11 cellular contexts compared by ENCODE assay signal in the genomic region with DNA sequence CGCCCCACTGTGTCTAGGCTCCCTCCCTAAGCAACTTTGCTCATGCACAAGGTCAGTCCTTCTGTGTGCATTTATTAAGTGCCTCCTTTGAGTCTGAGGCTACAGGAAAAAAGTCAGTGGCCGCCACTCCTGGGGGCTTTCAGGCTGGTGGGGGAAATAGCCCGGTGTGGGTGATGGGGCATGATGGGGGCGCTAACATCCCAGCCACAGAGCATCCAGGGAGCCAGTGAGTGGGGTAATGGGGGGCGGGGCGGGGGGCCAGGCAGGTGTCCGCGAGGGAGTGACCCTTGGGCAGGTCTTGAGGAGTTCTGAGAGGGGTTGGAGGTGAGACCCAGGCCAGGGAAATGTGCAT. TPM values are rescaled to one million over a fixed set of nuclear protein-coding genes. Genes with fewer than 3 reads are reported as not detected.
DNase-seq lines count a peak whose midpoint lies in the region; ATAC-seq and TF ChIP-seq lines count a peak whose summit lies in the region.
"Had no signal": no experiment of that assay in that cellular context is flagged by ENCODE, and none has a peak within 500 bp of the region (broad histone marks: within the 10 kb centered on the region; RNA-seq: fewer than 3 reads in every experiment).

No MANE protein-coding gene starts in this region.

- H3K4me3 Mint-ChIP-seq in activated naive CD8-positive, alpha-beta T cell treated with anti-CD3 and anti-CD28 coated beads for 36 hours = peak overlapping the region; percentile 76

- H3K4me1 ChIP-seq in cardiac muscle cell (ENCODE audit: low read depth) (peaks cover 27% of the 10 kb centered on the region), mesodermal cell (ENCODE audit: control insufficient read depth, insufficient read depth, low read length, poor library complexity, severe bottlenecking) (peaks cover 33% of the 10 kb centered on the region), tibial artery (peaks cover 0 to 26% (median 8%) of the 10 kb centered on the region in 4 donors)

- peak overlapping the region; percentile 55 for H3K27ac Mint-ChIP-seq in activated naive CD8-positive, alpha-beta T cell treated with anti-CD3 and anti-CD28 coated beads for 36 hours

- DNase-seq in cardiac muscle cell (ENCODE audit: low read depth in 1 of 2, low spot score in 1 of 2) (no peak), Right ventricle myocardium inferior (ENCODE audit: missing footprints) (no peak), tibial artery (no peak), NCI-H1694 (lab: John Stamatoyannopoulos, UW) (no peak)
- DNase-seq in activated naive CD8-positive, alpha-beta T cell treated with anti-CD3 and anti-CD28 coated beads for 36 hours = no peak
- no peak for DNase-seq in stimulated activated CD4-positive, alpha-beta T cell treated with anti-CD3 and anti-CD28 coated beads, Interleukin-4, amount 100 ng/mL, for 4 hours

- ATAC-seq in Right ventricle myocardium inferior (no peak), HG02885 (IDR thresholded peaks at IDR 0.05; ENCODE audit: poor library complexity, unreplicated experiment) (no peak)

- peak overlapping the region; percentile 58 for H3K27ac ChIP-seq in cardiac muscle cell
- H3K27ac ChIP-seq in mesodermal cell (ENCODE audit: low read depth, low read length, severe bottlenecking) = peak overlapping the region; percentile 37
- peak overlapping the region in 1 of 2 donors; percentile 66 for H3K27ac ChIP-seq in tibial artery

- peaks cover 25% of the 10 kb centered on the region for H3K4me1 Mint-ChIP-seq in activated naive CD8-positive, alpha-beta T cell treated with anti-CD3 and anti-CD28 coated beads for 36 hours

- H3K27me3 ChIP-seq in cardiac muscle cell = no peaks in the 10 kb centered on the region
- H3K27me3 ChIP-seq in tibial artery = no peaks in the 10 kb centered on the region

- WGBS in mesodermal cell (ENCODE audit: insufficient coverage in 2 of 2), 2 experiments = 80 to 86% methylated on average over 7 to 8 of the region's 8 CpGs

- H3K9me3 ChIP-seq in cardiac muscle cell (ENCODE audit: low read depth) (no peaks in the 10 kb centered on the region), mesodermal cell (ENCODE audit: control insufficient read depth, low read length) (no peaks in the 10 kb centered on the region), tibial artery (no peaks in the 10 kb centered on the region)

- no peak overlapping the region for H3K4me3 ChIP-seq in cardiac muscle cell
- no peak overlapping the region for H3K4me3 ChIP-seq in mesodermal cell (ENCODE audit: extremely low read depth, insufficient read depth, low read length, poor library complexity, severe bottlenecking)
- peak overlapping the region; percentile 12 to 31 for H3K4me3 ChIP-seq in tibial artery

- intact Hi-C loops in Right ventricle myocardium inferior (cut with DNase I) (no loop called here), tibial artery (cut with DNase I; ENCODE audit: low total_unique reads) (loop anchor here (2.0 kb wide), 1 partner anchor 40 kb away; no protein-coding TSS in a partner anchor)

- H3K27me3 Mint-ChIP-seq in activated naive CD8-positive, alpha-beta T cell treated with anti-CD3 and anti-CD28 coated beads for 36 hours = no peaks in the 10 kb centered on the region

- no peaks in the 10 kb centered on the region for H3K36me3 Mint-ChIP-seq in activated naive CD8-positive, alpha-beta T cell treated with anti-CD3 and anti-CD28 coated beads for 36 hours

- H3K9me3 Mint-ChIP-seq in activated naive CD8-positive, alpha-beta T cell treated with anti-CD3 and anti-CD28 coated beads for 36 hours = no peaks in the 10 kb centered on the region

- no peak for TF ChIP-seq CTCF in cardiac muscle cell (IDR thresholded peaks at IDR 0.05; ENCODE audit: low read depth, low read length)
- TF ChIP-seq CTCF in tibial artery (IDR thresholded peaks at IDR 0.05) = no peak

- H3K36me3 ChIP-seq in cardiac muscle cell = no peaks in the 10 kb centered on the region
- H3K36me3 ChIP-seq in mesodermal cell (ENCODE audit: control insufficient read depth, insufficient read depth, low read length) = no peaks in the 10 kb centered on the region
- no peaks in the 10 kb centered on the region for H3K36me3 ChIP-seq in tibial artery

RNA-seq across cellular contexts. Expression of gene EHD1, which starts 10.0 kb away (rescaled TPM):
- total RNA-seq in cardiac muscle cell (119 and 160 TPM in 2 replicates), Right ventricle myocardium inferior (56.0 TPM)
- polyA plus RNA-seq in cardiac muscle cell = 57.4 and 70.0 TPM in 2 replicates
- total RNA-seq in activated naive CD8-positive, alpha-beta T cell treated with anti-CD3 and anti-CD28 coated beads for 36 hours = 100 to 1,000 TPM; 103 to 112 TPM
- polyA plus RNA-seq in mesodermal cell (2013, experiment 1 of 2) = 41.5 TPM
- polyA plus RNA-seq in mesodermal cell (2013, experiment 2 of 2) = 36.3 TPM

RNA-seq across cellular contexts. Expression of gene ATG2A, which starts 28.6 kb away (rescaled TPM):
- total RNA-seq in cardiac muscle cell (33.9 and 36.2 TPM in 2 replicates), Right ventricle myocardium inferior (10.7 TPM)
- 8.1 and 13.3 TPM in 2 replicates for polyA plus RNA-seq in cardiac muscle cell
- total RNA-seq in activated naive CD8-positive, alpha-beta T cell treated with anti-CD3 and anti-CD28 coated beads for 36 hours = 10 to 100 TPM; 17.3 to 18.0 TPM
- polyA plus RNA-seq in mesodermal cell (2013, experiment 1 of 2) = 13.8 TPM
- 11.5 TPM for polyA plus RNA-seq in mesodermal cell (2013, experiment 2 of 2)

RNA-seq across cellular contexts. Expression of gene PPP2R5B, which starts 36.1 kb away (rescaled TPM):
- total RNA-seq in cardiac muscle cell (26.2 and 29.2 TPM in 2 replicates), Right ventricle myocardium inferior (20.6 TPM)
- polyA plus RNA-seq in cardiac muscle cell = 29.2 and 30.7 TPM in 2 replicates
- total RNA-seq in activated naive CD8-positive, alpha-beta T cell treated with anti-CD3 and anti-CD28 coated beads for 36 hours = 10 to 100 TPM; 11.3 to 11.4 TPM
- 17.9 TPM for polyA plus RNA-seq in mesodermal cell (2013, experiment 1 of 2)
- polyA plus RNA-seq in mesodermal cell (2013, experiment 2 of 2) = 15.3 TPM

RNA-seq across cellular contexts. Expression of gene CDC42BPG, which starts 43.9 kb away (rescaled TPM):
- 4.6 and 10.1 TPM in 2 replicates for total RNA-seq in cardiac muscle cell
- polyA plus RNA-seq in cardiac muscle cell = 2.2 and 3.5 TPM in 2 replicates
- 0.16 TPM for total RNA-seq in Right ventricle myocardium inferior
- total RNA-seq in activated naive CD8-positive, alpha-beta T cell treated with anti-CD3 and anti-CD28 coated beads for 36 hours = under 1 TPM; 0.46 to 0.54 TPM
- polyA plus RNA-seq in mesodermal cell (2013, experiment 1 of 2) = 4.0 TPM
- polyA plus RNA-seq in mesodermal cell (2013, experiment 2 of 2) = 3.1 TPM

RNA-seq across cellular contexts. Expression of gene GPHA2, which starts 47.3 kb away (rescaled TPM):
- total RNA-seq in cardiac muscle cell (not detected in 2 replicates), Right ventricle myocardium inferior (not detected)
- polyA plus RNA-seq in cardiac muscle cell = 0.60 TPM in 1 of 2 replicates, not detected in the other
- total RNA-seq in activated naive CD8-positive, alpha-beta T cell treated with anti-CD3 and anti-CD28 coated beads for 36 hours = not detected
- not detected for polyA plus RNA-seq in mesodermal cell (2013, experiment 1 of 2)
- not detected for polyA plus RNA-seq in mesodermal cell (2013, experiment 2 of 2)
- total RNA-seq: sciatic nerve, temporal lobe had no signal
- polyA plus RNA-seq: BJ had no signal

Comparison
In these comparisons a context has a peak if more than half of its experiments do, and no peak if none do; other contexts are left out.
1. H3K4me3 ChIP-seq: peak in tibial artery (2 of 2); none in cardiac muscle cell (single experiment) and mesodermal cell (single experiment).